1 cellular context compared by ENCODE assay signal in the genomic region with DNA sequence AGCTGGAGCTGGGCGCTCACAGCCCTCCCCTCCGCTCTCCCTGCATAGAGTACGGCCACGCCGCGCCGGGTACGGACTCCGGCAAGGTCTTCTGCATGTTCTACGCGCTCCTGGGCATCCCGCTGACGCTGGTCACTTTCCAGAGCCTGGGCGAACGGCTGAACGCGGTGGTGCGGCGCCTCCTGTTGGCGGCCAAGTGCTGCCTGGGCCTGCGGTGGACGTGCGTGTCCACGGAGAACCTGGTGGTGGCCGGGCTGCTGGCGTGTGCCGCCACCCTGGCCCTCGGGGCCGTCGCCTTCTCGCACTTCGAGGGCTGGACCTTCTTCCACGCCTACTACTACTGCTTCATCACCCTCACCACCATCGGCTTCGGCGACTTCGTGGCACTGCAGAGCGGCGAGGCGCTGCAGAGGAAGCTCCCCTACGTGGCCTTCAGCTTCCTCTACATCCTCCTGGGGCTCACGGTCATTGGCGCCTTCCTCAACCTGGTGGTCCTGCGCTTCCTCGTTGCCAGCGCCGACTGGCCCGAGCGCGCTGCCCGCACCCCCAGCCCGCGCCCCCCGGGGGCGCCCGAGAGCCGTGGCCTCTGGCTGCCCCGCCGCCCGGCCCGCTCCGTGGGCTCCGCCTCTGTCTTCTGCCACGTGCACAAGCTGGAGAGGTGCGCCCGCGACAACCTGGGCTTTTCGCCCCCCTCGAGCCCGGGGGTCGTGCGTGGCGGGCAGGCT.
TF ChIP-seq lines count a peak whose summit lies in the region.

No MANE protein-coding gene starts in this region.

TF ChIP-seq in HepG2, 621 proteins besides CTCF, POLR2A, EP300 and RAD21 (continued from another document and continues in another):
- TF ChIP-seq, protein P1, sequence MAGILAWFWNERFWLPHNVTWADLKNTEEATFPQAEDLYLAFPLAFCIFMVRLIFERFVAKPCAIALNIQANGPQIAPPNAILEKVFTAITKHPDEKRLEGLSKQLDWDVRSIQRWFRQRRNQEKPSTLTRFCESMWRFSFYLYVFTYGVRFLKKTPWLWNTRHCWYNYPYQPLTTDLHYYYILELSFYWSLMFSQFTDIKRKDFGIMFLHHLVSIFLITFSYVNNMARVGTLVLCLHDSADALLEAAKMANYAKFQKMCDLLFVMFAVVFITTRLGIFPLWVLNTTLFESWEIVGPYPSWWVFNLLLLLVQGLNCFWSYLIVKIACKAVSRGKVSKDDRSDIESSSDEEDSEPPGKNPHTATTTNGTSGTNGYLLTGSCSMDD (CRISPR knock-in tag; IDR thresholded peaks at IDR 0.05): no peak
- TF ChIP-seq FOSL2 (CRISPR knock-in tag; IDR thresholded peaks at IDR 0.05) (no peak), ZNF512B (CRISPR knock-in tag; IDR thresholded peaks at IDR 0.05; ENCODE audit: borderline replicate concordance) (no peak), ZBTB3 (CRISPR knock-in tag; IDR thresholded peaks at IDR 0.05; ENCODE audit: borderline replicate concordance, low read depth) (no peak), ZNF605 (CRISPR knock-in tag; IDR thresholded peaks at IDR 0.05) (no peak), ZNF660 (CRISPR knock-in tag; IDR thresholded peaks at IDR 0.05; ENCODE audit: borderline replicate concordance, low read depth) (no peak), ZNF777 (CRISPR knock-in tag; IDR thresholded peaks at IDR 0.05) (peak; percentile 68), ZNF7 (CRISPR knock-in tag; IDR thresholded peaks at IDR 0.05) (no peak), AKAP8 (CRISPR knock-in tag; IDR thresholded peaks at IDR 0.05) (no peak), PRDM4 (CRISPR knock-in tag; IDR thresholded peaks at IDR 0.05; ENCODE audit: borderline replicate concordance) (no peak), FOXO1 (CRISPR knock-in tag; IDR thresholded peaks at IDR 0.05) (0 out of 2 replicates have a peak, but pooled peaks have one; percentile 15), NFE2L1 (CRISPR knock-in tag; IDR thresholded peaks at IDR 0.05; ENCODE audit: borderline replicate concordance) (no peak), HNRNPL (IDR thresholded peaks at IDR 0.05; ENCODE audit: low read depth, low read length) (no peak), RXRA (CRISPR knock-in tag; IDR thresholded peaks at IDR 0.05) (no peak), ZNF773 (CRISPR knock-in tag; IDR thresholded peaks at IDR 0.05; ENCODE audit: borderline replicate concordance) (0 out of 2 replicates have a peak, but pooled peaks have one; percentile 26), KAT2B (IDR thresholded peaks at IDR 0.05; ENCODE audit: borderline replicate concordance, low read depth, low read length) (no peak), MAFF (IDR thresholded peaks at IDR 0.05; ENCODE audit: low read depth, low read length) (no peak), NR2F1 (CRISPR knock-in tag; IDR thresholded peaks at IDR 0.05) (no peak), NFKB2 (CRISPR knock-in tag; IDR thresholded peaks at IDR 0.05; ENCODE audit: borderline replicate concordance) (no peak), U2AF1 (optimal IDR thresholded peaks at IDR 0.05; ENCODE audit: low read depth, low read length) (no peak), MNT (IDR thresholded peaks at IDR 0.05) (no peak), MATR3 (CRISPR knock-in tag; IDR thresholded peaks at IDR 0.05) (no peak), SMARCC2 (IDR thresholded peaks at IDR 0.05) (no peak), NFATC3 (CRISPR knock-in tag; IDR thresholded peaks at IDR 0.05) (no peak), AGO2 (optimal IDR thresholded peaks at IDR 0.05; ENCODE audit: low read depth, low read length) (no peak), NR2F2 (IDR thresholded peaks at IDR 0.05; ENCODE audit: borderline replicate concordance, low read depth) (no peak), DMAP1 (CRISPR knock-in tag; IDR thresholded peaks at IDR 0.05) (no peak), CSRNP1 (CRISPR knock-in tag; IDR thresholded peaks at IDR 0.05) (0 out of 2 replicates have a peak, but pooled peaks have one; percentile 45), ZNF619 (CRISPR knock-in tag; IDR thresholded peaks at IDR 0.05) (no peak), ZKSCAN8 (CRISPR knock-in tag; IDR thresholded peaks at IDR 0.05; ENCODE audit: borderline replicate concordance) (no peak), CREBL2 (CRISPR knock-in tag; IDR thresholded peaks at IDR 0.05; ENCODE audit: borderline replicate concordance) (no peak), MTF2 (CRISPR knock-in tag; IDR thresholded peaks at IDR 0.05; ENCODE audit: borderline replicate concordance) (no peak)
- TF ChIP-seq, protein P2, sequence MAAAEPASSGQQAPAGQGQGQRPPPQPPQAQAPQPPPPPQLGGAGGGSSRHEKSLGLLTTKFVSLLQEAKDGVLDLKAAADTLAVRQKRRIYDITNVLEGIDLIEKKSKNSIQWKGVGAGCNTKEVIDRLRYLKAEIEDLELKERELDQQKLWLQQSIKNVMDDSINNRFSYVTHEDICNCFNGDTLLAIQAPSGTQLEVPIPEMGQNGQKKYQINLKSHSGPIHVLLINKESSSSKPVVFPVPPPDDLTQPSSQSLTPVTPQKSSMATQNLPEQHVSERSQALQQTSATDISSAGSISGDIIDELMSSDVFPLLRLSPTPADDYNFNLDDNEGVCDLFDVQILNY (CRISPR knock-in tag; conservative IDR thresholded peaks at IDR 0.05): no peak
- TF ChIP-seq, protein P3, sequence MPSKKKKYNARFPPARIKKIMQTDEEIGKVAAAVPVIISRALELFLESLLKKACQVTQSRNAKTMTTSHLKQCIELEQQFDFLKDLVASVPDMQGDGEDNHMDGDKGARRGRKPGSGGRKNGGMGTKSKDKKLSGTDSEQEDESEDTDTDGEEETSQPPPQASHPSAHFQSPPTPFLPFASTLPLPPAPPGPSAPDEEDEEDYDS (CRISPR knock-in tag; IDR thresholded peaks at IDR 0.05): no peak
- TF ChIP-seq, protein P4, sequence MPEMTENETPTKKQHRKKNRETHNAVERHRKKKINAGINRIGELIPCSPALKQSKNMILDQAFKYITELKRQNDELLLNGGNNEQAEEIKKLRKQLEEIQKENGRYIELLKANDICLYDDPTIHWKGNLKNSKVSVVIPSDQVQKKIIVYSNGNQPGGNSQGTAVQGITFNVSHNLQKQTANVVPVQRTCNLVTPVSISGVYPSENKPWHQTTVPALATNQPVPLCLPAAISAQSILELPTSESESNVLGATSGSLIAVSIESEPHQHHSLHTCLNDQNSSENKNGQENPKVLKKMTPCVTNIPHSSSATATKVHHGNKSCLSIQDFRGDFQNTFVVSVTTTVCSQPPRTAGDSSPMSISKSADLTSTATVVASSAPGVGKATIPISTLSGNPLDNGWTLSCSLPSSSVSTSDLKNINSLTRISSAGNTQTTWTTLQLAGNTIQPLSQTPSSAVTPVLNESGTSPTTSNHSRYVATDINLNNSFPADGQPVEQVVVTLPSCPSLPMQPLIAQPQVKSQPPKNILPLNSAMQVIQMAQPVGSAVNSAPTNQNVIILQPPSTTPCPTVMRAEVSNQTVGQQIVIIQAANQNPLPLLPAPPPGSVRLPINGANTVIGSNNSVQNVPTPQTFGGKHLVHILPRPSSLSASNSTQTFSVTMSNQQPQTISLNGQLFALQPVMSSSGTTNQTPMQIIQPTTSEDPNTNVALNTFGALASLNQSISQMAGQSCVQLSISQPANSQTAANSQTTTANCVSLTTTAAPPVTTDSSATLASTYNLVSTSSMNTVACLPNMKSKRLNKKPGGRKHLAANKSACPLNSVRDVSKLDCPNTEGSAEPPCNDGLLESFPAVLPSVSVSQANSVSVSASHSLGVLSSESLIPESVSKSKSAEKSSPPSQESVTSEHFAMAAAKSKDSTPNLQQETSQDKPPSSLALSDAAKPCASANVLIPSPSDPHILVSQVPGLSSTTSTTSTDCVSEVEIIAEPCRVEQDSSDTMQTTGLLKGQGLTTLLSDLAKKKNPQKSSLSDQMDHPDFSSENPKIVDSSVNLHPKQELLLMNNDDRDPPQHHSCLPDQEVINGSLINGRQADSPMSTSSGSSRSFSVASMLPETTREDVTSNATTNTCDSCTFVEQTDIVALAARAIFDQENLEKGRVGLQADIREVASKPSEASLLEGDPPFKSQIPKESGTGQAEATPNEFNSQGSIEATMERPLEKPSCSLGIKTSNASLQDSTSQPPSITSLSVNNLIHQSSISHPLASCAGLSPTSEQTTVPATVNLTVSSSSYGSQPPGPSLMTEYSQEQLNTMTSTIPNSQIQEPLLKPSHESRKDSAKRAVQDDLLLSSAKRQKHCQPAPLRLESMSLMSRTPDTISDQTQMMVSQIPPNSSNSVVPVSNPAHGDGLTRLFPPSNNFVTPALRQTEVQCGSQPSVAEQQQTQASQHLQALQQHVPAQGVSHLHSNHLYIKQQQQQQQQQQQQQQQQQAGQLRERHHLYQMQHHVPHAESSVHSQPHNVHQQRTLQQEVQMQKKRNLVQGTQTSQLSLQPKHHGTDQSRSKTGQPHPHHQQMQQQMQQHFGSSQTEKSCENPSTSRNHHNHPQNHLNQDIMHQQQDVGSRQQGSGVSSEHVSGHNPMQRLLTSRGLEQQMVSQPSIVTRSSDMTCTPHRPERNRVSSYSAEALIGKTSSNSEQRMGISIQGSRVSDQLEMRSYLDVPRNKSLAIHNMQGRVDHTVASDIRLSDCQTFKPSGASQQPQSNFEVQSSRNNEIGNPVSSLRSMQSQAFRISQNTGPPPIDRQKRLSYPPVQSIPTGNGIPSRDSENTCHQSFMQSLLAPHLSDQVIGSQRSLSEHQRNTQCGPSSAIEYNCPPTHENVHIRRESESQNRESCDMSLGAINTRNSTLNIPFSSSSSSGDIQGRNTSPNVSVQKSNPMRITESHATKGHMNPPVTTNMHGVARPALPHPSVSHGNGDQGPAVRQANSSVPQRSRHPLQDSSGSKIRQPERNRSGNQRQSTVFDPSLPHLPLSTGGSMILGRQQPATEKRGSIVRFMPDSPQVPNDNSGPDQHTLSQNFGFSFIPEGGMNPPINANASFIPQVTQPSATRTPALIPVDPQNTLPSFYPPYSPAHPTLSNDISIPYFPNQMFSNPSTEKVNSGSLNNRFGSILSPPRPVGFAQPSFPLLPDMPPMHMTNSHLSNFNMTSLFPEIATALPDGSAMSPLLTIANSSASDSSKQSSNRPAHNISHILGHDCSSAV (CRISPR knock-in tag; IDR thresholded peaks at IDR 0.05; ENCODE audit: borderline replicate concordance): no peak
